In genomic region chr10:118042336-118042735, GRCh38 we compare ENCODE assay signal across 22 cellular contexts. TPM values are rescaled to one million over a fixed set of nuclear protein-coding genes. Genes with fewer than 3 reads are reported as not detected.
DNase-seq lines count a peak whose midpoint lies in the region; ATAC-seq, FAIRE-seq and TF ChIP-seq lines count a peak whose summit lies in the region.
"Had no signal": no experiment of that assay in that cellular context is flagged by ENCODE, and none has a peak within 500 bp of the region (broad histone marks: within the 10 kb centered on the region; RNA-seq: fewer than 3 reads in every experiment).

No MANE protein-coding gene starts in this region.

- TF ChIP-seq POLR2A in endothelial cell of umbilical vein (IDR thresholded peaks at IDR 0.05; ENCODE audit: low read depth, low read length): no peak

- no peak overlapping the region for H3K4me3 ChIP-seq in PC-3 (ENCODE audit: low read length)
- H3K4me3 ChIP-seq in endothelial cell of umbilical vein (replicated peaks in 1 of 3; ENCODE audit: insufficient read depth in 1 of 3, low read depth in 1 of 3, low read length in 3 of 3): no peak overlapping the region
- H3K4me3 ChIP-seq: PC-9, psoas muscle had no signal

- no peak for TF ChIP-seq CTCF in PC-3 (conservative IDR thresholded peaks at IDR 0.05; ENCODE audit: low read depth, low read length)
- no peak for TF ChIP-seq CTCF in endothelial cell of umbilical vein (IDR thresholded peaks at IDR 0.05; ENCODE audit: extremely low read depth in 1 of 2, insufficient read depth in 1 of 2, low read depth in 1 of 2, low read length in 2 of 2)

- no peak overlapping the region for H3K27ac ChIP-seq in PC-3 (ENCODE audit: low read length)
- H3K27ac ChIP-seq in endothelial cell of umbilical vein (ENCODE audit: insufficient read depth, low read depth, low read length): no peak overlapping the region
- H3K27ac ChIP-seq: PC-9, psoas muscle, WERI-Rb-1 had no signal

- no peak for FAIRE-seq in endothelial cell of umbilical vein (lab: Jason Lieb, UNC)
- FAIRE-seq: GM12892, H54 had no signal

- H4K20me1 ChIP-seq in PC-3 (ENCODE audit: low read length): no peaks in the 10 kb centered on the region
- H4K20me1 ChIP-seq in endothelial cell of umbilical vein (replicated peaks; ENCODE audit: control insufficient read depth, extremely low read depth, insufficient read depth, low read length): no peaks in the 10 kb centered on the region

- peaks cover 63% of the 10 kb centered on the region for H3K4me1 Mint-ChIP-seq in activated naive CD8-positive, alpha-beta T cell (ENCODE audit: low read depth)
- H3K4me1 Mint-ChIP-seq in activated naive CD8-positive, alpha-beta T cell treated with anti-CD3 and anti-CD28 coated beads, Interleukin-2, amount 50 U/mL, for 24 hours: peaks cover 42% of the 10 kb centered on the region

- H3K9me1 ChIP-seq in endothelial cell of umbilical vein (replicated peaks; ENCODE audit: control insufficient read depth, extremely low read depth, insufficient read depth, low read length): no peaks in the 10 kb centered on the region

- no peaks in the 10 kb centered on the region for H3F3A ChIP-seq in PC-3 (ENCODE audit: low read length, unreplicated experiment)

- H3K4me2 ChIP-seq in PC-3 (ENCODE audit: low read length): 0 out of 2 replicates have a peak overlapping the region, but pooled peaks have one; percentile 44
- H3K4me2 ChIP-seq in endothelial cell of umbilical vein (ENCODE audit: insufficient read depth, low read length): peak overlapping the region; percentile 88
- H3K4me2 ChIP-seq: PC-9 had no signal

- peaks cover 4% of the 10 kb centered on the region for H3K36me3 Mint-ChIP-seq in activated naive CD8-positive, alpha-beta T cell
- peaks cover 11% of the 10 kb centered on the region for H3K36me3 Mint-ChIP-seq in activated naive CD8-positive, alpha-beta T cell treated with anti-CD3 and anti-CD28 coated beads, Interleukin-2, amount 50 U/mL, for 24 hours (ENCODE audit: low read depth)

- H3K27ac Mint-ChIP-seq in activated naive CD8-positive, alpha-beta T cell: no peak overlapping the region
- no peak overlapping the region for H3K27ac Mint-ChIP-seq in activated naive CD8-positive, alpha-beta T cell treated with anti-CD3 and anti-CD28 coated beads, Interleukin-2, amount 50 U/mL, for 24 hours
- H3K27ac Mint-ChIP-seq: activated CD4-positive, alpha-beta T cell treated with anti-CD3 and anti-CD28 coated beads, Interleukin-2, amount 10 ng/mL, durations not matched to agents 7 days and 5 days; activated naive CD4-positive, alpha-beta T cell treated with anti-CD3 and anti-CD28 coated beads, Interleukin-2, amount 50 U/mL, for 72 hours had no signal

- no peaks in the 10 kb centered on the region for H3K27me3 Mint-ChIP-seq in activated naive CD8-positive, alpha-beta T cell
- H3K27me3 Mint-ChIP-seq in activated naive CD8-positive, alpha-beta T cell treated with anti-CD3 and anti-CD28 coated beads, Interleukin-2, amount 50 U/mL, for 24 hours: no peaks in the 10 kb centered on the region
- H3K27me3 Mint-ChIP-seq: activated CD4-positive, alpha-beta T cell treated with anti-CD3 and anti-CD28 coated beads, Interleukin-2, amount 10 ng/mL, durations not matched to agents 7 days and 5 days had no signal

- H3K9me3 Mint-ChIP-seq in activated naive CD8-positive, alpha-beta T cell (ENCODE audit: low read depth): no peaks in the 10 kb centered on the region
- no peaks in the 10 kb centered on the region for H3K9me3 Mint-ChIP-seq in activated naive CD8-positive, alpha-beta T cell treated with anti-CD3 and anti-CD28 coated beads, Interleukin-2, amount 50 U/mL, for 24 hours
- H3K9me3 Mint-ChIP-seq: activated CD4-positive, alpha-beta T cell treated with anti-CD3 and anti-CD28 coated beads, Interleukin-2, amount 10 ng/mL, durations not matched to agents 7 days and 5 days; activated naive CD4-positive, alpha-beta T cell treated with anti-CD3 and anti-CD28 coated beads, Interleukin-2, amount 50 U/mL, for 72 hours had no signal

- CTCF ChIA-PET in PC-3 (lab: Charles Lee): no interaction called here
- CTCF ChIA-PET in endothelial cell of umbilical vein (lab: Charles Lee): interaction anchor here (0.8 to 2.9 kb wide), 5 partner anchors 10 to 722 kb away, joined by 3 to 9 read pairs (median 3); no protein-coding TSS in a partner anchor

- BruUV-seq in PC-3 (replicated peaks; lab: Mats Ljungman, UMichigan) (no TSS peak), endothelial cell of umbilical vein (replicated peaks; lab: Mats Ljungman, UMichigan) (no TSS peak)

- no peak for ATAC-seq in activated naive CD8-positive, alpha-beta T cell treated with anti-CD3 and anti-CD28 coated beads, Interleukin-2, amount 50 U/mL, for 24 hours
- no peak for ATAC-seq in PC-3
- ATAC-seq: activated naive CD4-positive, alpha-beta T cell treated with anti-CD3 and anti-CD28 coated beads, Interleukin-2, amount 50 U/mL, for 72 hours; psoas muscle had no signal

- H3K9me3 ChIP-seq in PC-3 (ENCODE audit: low read length): no peaks in the 10 kb centered on the region
- H3K9me3 ChIP-seq in endothelial cell of umbilical vein (replicated peaks; ENCODE audit: control insufficient read depth, insufficient read depth, low read length): no peaks in the 10 kb centered on the region
- H3K9me3 ChIP-seq: psoas muscle had no signal

- no peak overlapping the region for H2AFZ ChIP-seq in PC-3 (ENCODE audit: low read length)
- no peak overlapping the region for H2AFZ ChIP-seq in endothelial cell of umbilical vein (ENCODE audit: low read depth, low read length)
- H2AFZ ChIP-seq: PC-9 had no signal

- intact Hi-C loops in PC-3 (cut with micrococcal nuclease): loop anchor here (5.0 kb wide), 1 partner anchor 95 kb away; no protein-coding TSS in a partner anchor
- intact Hi-C loops in endothelial cell of umbilical vein (cut with micrococcal nuclease): loop anchor here (10.0 kb wide), 1 partner anchor 598 kb away; no protein-coding TSS in a partner anchor

- H3K9ac ChIP-seq in PC-3 (ENCODE audit: low read length): no peak overlapping the region
- H3K9ac ChIP-seq in endothelial cell of umbilical vein (replicated peaks; ENCODE audit: extremely low read depth, insufficient read depth, low read length): no peak overlapping the region

- H3K4me1 ChIP-seq in PC-3 (ENCODE audit: insufficient read depth, low read length): peaks cover 40% of the 10 kb centered on the region
- peaks cover 39% of the 10 kb centered on the region for H3K4me1 ChIP-seq in endothelial cell of umbilical vein (ENCODE audit: control insufficient read depth, extremely low read depth, insufficient read depth, low read length)

- POLR2A ChIA-PET in PC-3 (lab: Charles Lee; ENCODE audit: unreplicated experiment) (no interaction called here), endothelial cell of umbilical vein (lab: Charles Lee) (no interaction called here)

- H3K79me2 ChIP-seq in PC-3 (ENCODE audit: low read length) (peaks cover 42% of the 10 kb centered on the region), endothelial cell of umbilical vein (ENCODE audit: control insufficient read depth, insufficient read depth, low read length) (peaks cover 31% of the 10 kb centered on the region)

- H3K36me3 ChIP-seq in PC-3 (ENCODE audit: low read depth, low read length): no peaks in the 10 kb centered on the region
- no peaks in the 10 kb centered on the region for H3K36me3 ChIP-seq in endothelial cell of umbilical vein (ENCODE audit: control insufficient read depth in 2 of 2, extremely low read depth in 1 of 2, insufficient read depth in 2 of 2, low read length in 2 of 2)

- no peak for DNase-seq in activated naive CD8-positive, alpha-beta T cell treated with anti-CD3 and anti-CD28 coated beads, Interleukin-2, amount 50 U/mL, for 24 hours
- no peak for DNase-seq in PC-3
- no peak for DNase-seq in endothelial cell of umbilical vein (ENCODE audit: low read depth, low spot score)
- no peak for DNase-seq in stimulated activated CD4-positive, alpha-beta T cell treated with anti-CD3 and anti-CD28 coated beads, Interleukin-4, amount 100 ng/mL, for 24 hours
- DNase-seq in activated T-cell treated with anti-CD3 and anti-CD28 coated beads, Interleukin-2, amount 50 U/mL, for 1 hour: no peak
- DNase-seq in SKM-1 (lab: John Stamatoyannopoulos, UW; ENCODE audit: unreplicated experiment): no peak
- DNase-seq in stimulated activated CD8-positive, alpha-beta memory T cell treated with anti-CD3 and anti-CD28 coated beads, Interleukin-4, amount 100 ng/mL, for 48 hours: no peak
- DNase-seq: activated CD4-positive, alpha-beta T cell treated with anti-CD3 and anti-CD28 coated beads, Interleukin-2, amount 10 ng/mL, durations not matched to agents 7 days and 5 days; COR-L47; KG1; NCI-H1694 treated with DMSO at 0.1 percent for 48 hours; NCI-H82; PC-9; psoas muscle; SHP77 treated with DMSO at 0.1 percent for 48 hours; T-helper 2 cell; trophoblast cell; WERI-Rb-1 had no signal

- H3K4me3 Mint-ChIP-seq in activated naive CD8-positive, alpha-beta T cell: peak overlapping the region; percentile 28
- no peak overlapping the region for H3K4me3 Mint-ChIP-seq in activated naive CD8-positive, alpha-beta T cell treated with anti-CD3 and anti-CD28 coated beads, Interleukin-2, amount 50 U/mL, for 24 hours
- H3K4me3 Mint-ChIP-seq: activated CD4-positive, alpha-beta T cell treated with anti-CD3 and anti-CD28 coated beads, Interleukin-2, amount 10 ng/mL, durations not matched to agents 7 days and 5 days had no signal

- H3K9me2 ChIP-seq in PC-3 (replicated peaks; ENCODE audit: low read length): no peaks in the 10 kb centered on the region

- dilution Hi-C loops in endothelial cell of umbilical vein (cut with MboI; ENCODE audit: extremely low pct_ligation_motif_present, low sequenced_read_pairs): no loop called here

- H3K27me3 ChIP-seq in PC-3 (ENCODE audit: low read length) (no peaks in the 10 kb centered on the region), endothelial cell of umbilical vein (ENCODE audit: control insufficient read depth in 2 of 2, insufficient read depth in 2 of 2, low read length in 2 of 2) (no peaks in the 10 kb centered on the region)

TF ChIP-seq in endothelial cell of umbilical vein, 7 proteins besides CTCF, POLR2A, EP300 and RAD21:
- TF ChIP-seq JUN (IDR thresholded peaks at IDR 0.05; ENCODE audit: borderline replicate concordance, insufficient read depth, insufficient read length, low read depth): no peak
- no peak for TF ChIP-seq GATA2 (IDR thresholded peaks at IDR 0.05; ENCODE audit: insufficient read depth, insufficient read length, low read depth, low read length)

RNA-seq across cellular contexts. Expression of gene RAB11FIP2, which starts 4.4 kb away (rescaled TPM):
- total RNA-seq in PC-3 (2014; rRNA removed): 4.4 and 8.2 TPM in 2 replicates
- 8.6 and 12.6 TPM in 2 replicates for total RNA-seq in endothelial cell of umbilical vein
- polyA plus RNA-seq in endothelial cell of umbilical vein: 1.5 and 1.9 TPM in 2 replicates
- 2.4 and 2.5 TPM in 2 replicates for polyA plus RNA-seq in endothelial cell of umbilical vein (2011; cell fraction: cytosol; rRNA removed)
- polyA plus RNA-seq in endothelial cell of umbilical vein (2011; cell fraction: nucleus; rRNA removed): 9.3 and 9.7 TPM in 2 replicates
- 5.5 and 7.1 TPM in 2 replicates for polyA plus RNA-seq in endothelial cell of umbilical vein (2012)
- 2.7 and 2.9 TPM in 2 replicates for polyA minus RNA-seq in endothelial cell of umbilical vein
- polyA minus RNA-seq in endothelial cell of umbilical vein (2011; cell fraction: cytosol; rRNA and poly(A)+ RNA removed): 9.8 TPM
- polyA minus RNA-seq in endothelial cell of umbilical vein (2011; cell fraction: nucleus; rRNA and poly(A)+ RNA removed): 16.2 and 20.0 TPM in 2 replicates
